ENCODE assay signal across 11 cellular contexts in the genomic region with DNA sequence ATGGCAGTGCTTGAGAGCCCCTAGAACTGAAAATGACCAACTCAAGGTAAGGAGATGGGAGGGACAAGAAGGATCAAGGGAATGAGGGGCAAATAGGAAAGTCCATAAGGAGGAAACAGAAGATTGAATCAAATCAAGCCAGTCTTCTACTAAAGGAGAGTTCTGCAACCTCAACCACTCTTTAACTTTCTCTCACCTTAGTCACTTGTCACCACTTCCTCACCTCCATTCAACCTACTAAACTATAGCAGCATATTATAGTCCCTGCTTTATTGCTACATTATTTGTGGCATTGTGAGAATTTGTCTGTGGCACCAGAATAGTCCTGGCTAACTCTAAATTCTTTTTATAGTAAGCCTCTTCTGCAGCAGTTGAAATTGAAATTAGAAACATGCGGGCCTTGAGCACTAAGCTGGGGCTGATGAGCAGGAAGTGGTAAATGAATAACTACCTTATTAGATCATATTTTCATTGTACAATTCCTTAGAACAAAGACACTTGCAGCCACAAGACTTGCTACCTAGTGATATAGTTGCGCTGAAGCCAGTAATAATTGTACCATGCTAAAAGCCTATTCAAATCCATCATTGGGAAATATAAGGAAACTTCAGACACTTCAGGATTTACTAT.
DNase-seq lines count a peak whose midpoint lies in the region; ATAC-seq and TF ChIP-seq lines count a peak whose summit lies in the region.
"Had no signal": no experiment of that assay in that cellular context is flagged by ENCODE, and none has a peak within 500 bp of the region (broad histone marks: within the 10 kb centered on the region; RNA-seq: fewer than 3 reads in every experiment).

No MANE protein-coding gene starts in this region.

- H3K27me3 ChIP-seq in testis (no peaks in the 10 kb centered on the region), endodermal cell (ENCODE audit: control insufficient read depth, insufficient read depth, low read length, poor library complexity, severe bottlenecking) (no peaks in the 10 kb centered on the region)

- peak overlapping the region; percentile 32 for H3K4me3 Mint-ChIP-seq in T-helper 2 cell treated with Interferon-gamma antibody and Interleukin-4, amounts not matched to agents 5 μg/mL and 100 μg/mL, for 36 hours
- H3K4me3 Mint-ChIP-seq in nephron = peak overlapping the region in 1 of 3 experiments; percentile 22
- no peak overlapping the region for H3K4me3 Mint-ChIP-seq in endodermal cell

- no peak for DNase-seq in T-helper 2 cell treated with Interferon-gamma antibody and Interleukin-4, amounts not matched to agents 5 μg/mL and 100 μg/mL, for 36 hours (ENCODE audit: low spot score)
- DNase-seq in testis = no peak
- no peak for DNase-seq in endodermal cell
- DNase-seq: activated effector memory CD4-positive, alpha-beta T cell treated with Interleukin-2 at 50 U/mL for 16 hours; erythroblast; NCI-H2227 treated with DMSO at 0.1 percent for 48 hours; stimulated activated CD4-positive, alpha-beta T cell treated with anti-CD3 and anti-CD28 coated beads, Interleukin-4, amount 100 ng/mL, for 1 hour had no signal

- H3K36me3 ChIP-seq in testis (ENCODE audit: low read depth, missing control alignments) = no peaks in the 10 kb centered on the region
- no peaks in the 10 kb centered on the region for H3K36me3 ChIP-seq in endodermal cell (ENCODE audit: control insufficient read depth, insufficient read depth, low read length)

- peaks cover 26% of the 10 kb centered on the region for H3K4me1 Mint-ChIP-seq in T-helper 2 cell treated with Interferon-gamma antibody and Interleukin-4, amounts not matched to agents 5 μg/mL and 100 μg/mL, for 36 hours (ENCODE audit: low read depth)
- peaks cover 18% of the 10 kb centered on the region for H3K4me1 Mint-ChIP-seq in nephron
- peaks cover 3% of the 10 kb centered on the region for H3K4me1 Mint-ChIP-seq in endodermal cell

- no peak overlapping the region for H3K27ac ChIP-seq in testis
- H3K27ac ChIP-seq in endodermal cell (ENCODE audit: low read depth, low read length) = no peak overlapping the region

- TF ChIP-seq POLR2A in testis (IDR thresholded peaks at IDR 0.05) = no peak

- no peaks in the 10 kb centered on the region for H3K9me3 Mint-ChIP-seq in T-helper 2 cell treated with Interferon-gamma antibody and Interleukin-4, amounts not matched to agents 5 μg/mL and 100 μg/mL, for 36 hours
- H3K9me3 Mint-ChIP-seq in nephron (peaks cover 3% of the 10 kb centered on the region), endodermal cell (peaks cover 25% of the 10 kb centered on the region)

- no peaks in the 10 kb centered on the region for H3K36me3 Mint-ChIP-seq in T-helper 2 cell treated with Interferon-gamma antibody and Interleukin-4, amounts not matched to agents 5 μg/mL and 100 μg/mL, for 36 hours (ENCODE audit: low read depth)
- no peaks in the 10 kb centered on the region for H3K36me3 Mint-ChIP-seq in nephron (ENCODE audit: low read depth)
- H3K36me3 Mint-ChIP-seq in endodermal cell (ENCODE audit: low read depth) = no peaks in the 10 kb centered on the region

- 76 to 81% methylated on average over 2 of the region's 2 CpGs for WGBS in testis, 2 donors
- WGBS in endodermal cell (ENCODE audit: insufficient coverage in 1 of 2, insufficient read length in 1 of 2), 2 experiments = 83% methylated on average over 1 of the region's 2 CpGs; no CpG with 5 or more reads in 1 of the 2 experiments

- ATAC-seq in GM18861 (IDR thresholded peaks at IDR 0.05; ENCODE audit: unreplicated experiment) = peak; percentile 62
- peak; percentile 53 for ATAC-seq in HG02763 (IDR thresholded peaks at IDR 0.05; ENCODE audit: unreplicated experiment)
- no peak for ATAC-seq in GM18519 (IDR thresholded peaks at IDR 0.05; ENCODE audit: low FRiP score, unreplicated experiment)

- intact Hi-C loops in testis (cut with DNase I; ENCODE audit: low total_unique reads) = no loop called here

- H3K27ac Mint-ChIP-seq in T-helper 2 cell treated with Interferon-gamma antibody and Interleukin-4, amounts not matched to agents 5 μg/mL and 100 μg/mL, for 36 hours = peak overlapping the region; percentile 52
- H3K27ac Mint-ChIP-seq in nephron (peak overlapping the region; percentile 84 to 92 (median 89)), endodermal cell (no peak overlapping the region)

- H3K4me3 ChIP-seq in testis (no peak overlapping the region), endodermal cell (ENCODE audit: low read length) (no peak overlapping the region)

- TF ChIP-seq CTCF in nephron (IDR thresholded peaks at IDR 0.05; ENCODE audit: unreplicated experiment in 3 of 3) = no peak
- TF ChIP-seq CTCF in testis (IDR thresholded peaks at IDR 0.05) = no peak
- no peak for TF ChIP-seq CTCF in endodermal cell (conservative IDR thresholded peaks at IDR 0.05)

- H3K9me3 ChIP-seq in testis (no peaks in the 10 kb centered on the region), endodermal cell (ENCODE audit: control insufficient read depth, low read length) (no peaks in the 10 kb centered on the region)

- H3K4me1 ChIP-seq in testis (no peaks in the 10 kb centered on the region), endodermal cell (ENCODE audit: control insufficient read depth, insufficient read depth, low read length) (no peaks in the 10 kb centered on the region)

- no peaks in the 10 kb centered on the region for H3K27me3 Mint-ChIP-seq in T-helper 2 cell treated with Interferon-gamma antibody and Interleukin-4, amounts not matched to agents 5 μg/mL and 100 μg/mL, for 36 hours (ENCODE audit: low read depth)
- H3K27me3 Mint-ChIP-seq in nephron (ENCODE audit: low read depth) = no peaks in the 10 kb centered on the region
- no peaks in the 10 kb centered on the region for H3K27me3 Mint-ChIP-seq in endodermal cell (ENCODE audit: insufficient read depth)

- no peak overlapping the region for H3K9ac ChIP-seq in endodermal cell (ENCODE audit: extremely low read depth, low read length, poor library complexity, severe bottlenecking)
